ENCODE assay signal across 8 cellular contexts in genomic region chr21:44353200-44353970, GRCh38. TPM values are rescaled to one million over a fixed set of nuclear protein-coding genes. Genes with fewer than 3 reads are reported as not detected.
DNase-seq lines count a peak whose midpoint lies in the region; ATAC-seq and TF ChIP-seq lines count a peak whose summit lies in the region.

TRPM2 (plus strand) TSS chr21:44353621; CDS start chr21:44353701, 80 bp downstream.

- POLR2A ChIA-PET in naive thymus-derived CD8-positive, alpha-beta T cell (lab: Charles Lee) = interaction anchor here (0.7 to 3.5 kb wide), 4 partner anchors 10 to 330 kb away, joined by 3 to 26 read pairs (median 5); partner anchors contain the start of gene CFAP410

- H3K27me3 ChIP-seq in thyroid gland = peaks cover 4% of the 10 kb centered on the region

- no peaks in the 10 kb centered on the region for H3K9me3 Mint-ChIP-seq in naive thymus-derived CD8-positive, alpha-beta T cell

- peak; percentile 97 for DNase-seq in NB4 (ENCODE audit: low read depth)
- peak; percentile 19 for DNase-seq in amniotic epithelial cell (ENCODE audit: low read depth)
- DNase-seq in naive thymus-derived CD8-positive, alpha-beta T cell = peak in 8 of 10 donors; percentile 15 to 64 (median 44)
- no peak for DNase-seq in NCI-H1092 (lab: John Stamatoyannopoulos, UW)
- no peak for DNase-seq in thyroid gland
- no peak for DNase-seq in HuH-7.5 (ENCODE audit: low spot score)

- ATAC-seq in naive thymus-derived CD8-positive, alpha-beta T cell = peak; percentile 90 to 91
- no peak for ATAC-seq in HG02938 (IDR thresholded peaks at IDR 0.05; ENCODE audit: unreplicated experiment)

- peak within 1 kb of the TSS; percentile 20 to 86 (median 76) for H3K27ac Mint-ChIP-seq in naive thymus-derived CD8-positive, alpha-beta T cell

- WGBS in thyroid gland, 2 donors = 37 to 67% methylated on average over 6 to 13 of the region's 21 CpGs

- intact Hi-C loops in thyroid gland (cut with DNase I) = no loop called here

- H3K36me3 ChIP-seq in thyroid gland = no peaks in the 10 kb centered on the region

- H3K27me3 Mint-ChIP-seq in naive thymus-derived CD8-positive, alpha-beta T cell = peaks cover 0 to 15% (median 0%) of the 10 kb centered on the region in 5 donors

- TF ChIP-seq POLR2A in GM18951 (IDR thresholded peaks at IDR 0.05; ENCODE audit: extremely low read depth, insufficient read depth, insufficient read length) (peak; percentile 38), NB4 (IDR thresholded peaks at IDR 0.05; ENCODE audit: extremely low read depth, insufficient read length) (peak; percentile 61), thyroid gland (IDR thresholded peaks at IDR 0.05) (no peak)

- peak within 1 kb of the TSS; percentile 69 to 92 (median 83) for H3K4me3 Mint-ChIP-seq in naive thymus-derived CD8-positive, alpha-beta T cell

- in situ Hi-C loops in GM18951 (cut with MboI; ENCODE audit: low sequenced_read_pairs, unreplicated experiment) = no loop called here

- H3K27ac ChIP-seq in thyroid gland = no peak within 1 kb of the TSS

- H3K4me3 ChIP-seq in NB4 (ENCODE audit: low read depth, low read length) = peak within 1 kb of the TSS; percentile 93
- H3K4me3 ChIP-seq in thyroid gland (replicated peaks in 1 of 3) = no peak within 1 kb of the TSS

- H3K4me1 ChIP-seq in thyroid gland = peaks cover 0 to 3% of the 10 kb centered on the region in 2 donors

- TF ChIP-seq CTCF in NB4 (IDR thresholded peaks at IDR 0.05; ENCODE audit: low read depth, low read length) (no peak), thyroid gland (IDR thresholded peaks at IDR 0.05) (no peak)

- H3K36me3 Mint-ChIP-seq in naive thymus-derived CD8-positive, alpha-beta T cell = no peaks in the 10 kb centered on the region

- H3K4me1 Mint-ChIP-seq in naive thymus-derived CD8-positive, alpha-beta T cell = peaks cover 23 to 56% (median 50%) of the 10 kb centered on the region in 4 donors

- H3K9me3 ChIP-seq in thyroid gland = no peaks in the 10 kb centered on the region

RNA-seq across cellular contexts. Expression of gene TRPM2, which starts in this region (rescaled TPM):
- under 1 TPM; 0.31 to 0.58 TPM for total RNA-seq in naive thymus-derived CD8-positive, alpha-beta T cell
- polyA plus RNA-seq in naive thymus-derived CD8-positive, alpha-beta T cell = 1 to 10 TPM in 1 of 3 donors, under 1 TPM in 2; 0.20 to 1.2 (median 0.37) TPM
- 1 to 10 TPM in 1 of 4 donors, under 1 TPM in 3; 0.67 to 2.6 (median 0.88) TPM for total RNA-seq in thyroid gland

Comparison
In these comparisons a context has a peak if more than half of its experiments do, and no peak if none do; other contexts are left out.
1. POLR2A ChIP-seq: peak in GM18951 (single experiment) and NB4 (single experiment); none in thyroid gland (0 of 2).
2. DNase-seq: peak in NB4 (single experiment), amniotic epithelial cell (single experiment) and naive thymus-derived CD8-positive, alpha-beta T cell (8 of 10); none in NCI-H1092 (single experiment), thyroid gland (0 of 2) and HuH-7.5 (single experiment).